In the genomic region with DNA sequence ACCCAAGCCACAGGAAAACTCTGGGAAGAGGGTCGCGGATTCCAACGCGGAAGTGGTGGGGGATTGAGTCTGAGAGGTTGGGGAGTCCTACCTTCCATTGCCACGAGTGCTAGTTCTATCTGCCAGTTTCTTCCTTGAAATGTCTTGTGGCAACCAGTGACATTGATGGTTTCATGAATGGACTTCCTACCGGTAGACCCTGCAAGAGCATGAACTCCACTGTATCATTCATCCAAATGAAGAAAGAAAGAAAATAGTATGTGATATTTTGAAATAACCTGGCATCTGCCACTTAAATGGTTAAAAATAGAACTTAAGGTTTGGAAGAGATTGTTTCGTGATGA, we compare ENCODE assay signal across 8 cellular contexts. TPM values are rescaled to one million over a fixed set of nuclear protein-coding genes. Genes with fewer than 3 reads are reported as not detected.
DNase-seq lines count a peak whose midpoint lies in the region; ATAC-seq and FAIRE-seq lines count a peak whose summit lies in the region.

No MANE protein-coding gene starts in this region.

- intact Hi-C loops in left cardiac atrium (cut with DNase I), result loop anchor here in 1 of 2 donors (10.0 kb wide), 1 partner anchor 178 kb away; no protein-coding TSS in a partner anchor

- no peak overlapping the region for H3K27ac Mint-ChIP-seq in T-helper 17 cell

- H3K4me2 ChIP-seq in BLaER1 treated with 17β-estradiol and CSF1 and Interleukin-3, amounts not matched to agents 10 nM and 100 nM, result peak overlapping the region; percentile 68 to 97 (median 95)

- H3K9me3 ChIP-seq in BLaER1 treated with 17β-estradiol and CSF1 and Interleukin-3, amounts not matched to agents 10 nM and 100 nM (replicated peaks in 1 of 11), result no peaks in the 10 kb centered on the region
- H3K9me3 ChIP-seq in T-helper 17 cell (ENCODE audit: control insufficient read depth, low read length, poor library complexity, severe bottlenecking), result no peaks in the 10 kb centered on the region
- H3K9me3 ChIP-seq in small intestine (ENCODE audit: control insufficient read depth, low read depth), result no peaks in the 10 kb centered on the region

- H4K20me1 ChIP-seq in BLaER1 treated with 17β-estradiol and CSF1 and Interleukin-3, amounts not matched to agents 10 nM and 100 nM, result peaks cover 0 to 4% (median 0%) of the 10 kb centered on the region in 11 experiments; a peak in 2 of 22 replicates

- H3K4me3 Mint-ChIP-seq in T-helper 17 cell, result no peak overlapping the region

- H3K4me3 ChIP-seq in BLaER1 treated with 17β-estradiol and CSF1 and Interleukin-3, amounts not matched to agents 10 nM and 100 nM, result peak overlapping the region; percentile 81 to 99 (median 94)
- peak overlapping the region; percentile 79 to 83 for H3K4me3 ChIP-seq in small intestine (ENCODE audit: low read depth in 1 of 2, low read length in 2 of 2)

- H3K27me3 ChIP-seq in BLaER1 treated with 17β-estradiol and CSF1 and Interleukin-3, amounts not matched to agents 10 nM and 100 nM, result no peaks in the 10 kb centered on the region
- no peaks in the 10 kb centered on the region for H3K27me3 ChIP-seq in small intestine (ENCODE audit: control insufficient read depth in 2 of 2, insufficient read depth in 2 of 2, low read length in 2 of 2)

- ATAC-seq in GM19351 (IDR thresholded peaks at IDR 0.05; ENCODE audit: unreplicated experiment) (peak; percentile 19), HG03354 (IDR thresholded peaks at IDR 0.05; ENCODE audit: poor library complexity, severe bottlenecking, unreplicated experiment) (peak; percentile 30), T-helper 17 cell (peak; percentile 11), left cardiac atrium (peak; percentile 4 to 6)

- peak overlapping the region; percentile 78 to 94 (median 83) for H3K27ac ChIP-seq in BLaER1 treated with 17β-estradiol and CSF1 and Interleukin-3, amounts not matched to agents 10 nM and 100 nM
- H3K27ac ChIP-seq in small intestine (ENCODE audit: low read depth in 1 of 2, low read length in 1 of 2), result no peak overlapping the region

- H3K9ac ChIP-seq in BLaER1 treated with 17β-estradiol and CSF1 and Interleukin-3, amounts not matched to agents 10 nM and 100 nM, result peak overlapping the region; percentile 83 to 94 (median 89)

- DNase-seq in T-helper 17 cell (no peak), left cardiac atrium (no peak), small intestine (peak; percentile 25), T1000 (lab: John Stamatoyannopoulos, UW) (no peak)
- no peak for DNase-seq in activated effector memory CD4-positive, alpha-beta T cell treated with Interleukin-2 at 50 U/mL for 16 hours

- H3K4me1 Mint-ChIP-seq in T-helper 17 cell, result peaks cover 17% of the 10 kb centered on the region

- H3K36me3 Mint-ChIP-seq in T-helper 17 cell (ENCODE audit: low read depth), result peaks cover 3% of the 10 kb centered on the region

- 2 to 5% (median 3%) methylated on average over 7 of the region's 7 CpGs for WGBS in small intestine, 3 donors

- FAIRE-seq in small intestine (lab: Jason Lieb, UNC), result no peak

- peaks cover 25 to 50% (median 32%) of the 10 kb centered on the region in 10 experiments for H3K4me1 ChIP-seq in BLaER1 treated with 17β-estradiol and CSF1 and Interleukin-3, amounts not matched to agents 10 nM and 100 nM
- peaks cover 0 to 2% of the 10 kb centered on the region in 2 donors for H3K4me1 ChIP-seq in small intestine (ENCODE audit: control insufficient read depth in 2 of 2, insufficient read depth in 1 of 2, low read depth in 1 of 2, low read length in 1 of 2)

- H3K36me3 ChIP-seq in BLaER1 treated with 17β-estradiol and CSF1 and Interleukin-3, amounts not matched to agents 10 nM and 100 nM, result no peaks in the 10 kb centered on the region
- no peaks in the 10 kb centered on the region for H3K36me3 ChIP-seq in small intestine (ENCODE audit: control insufficient read depth in 2 of 2, insufficient read depth in 2 of 2, low read length in 2 of 2)

- H3K27me3 Mint-ChIP-seq in T-helper 17 cell, result peaks cover 8% of the 10 kb centered on the region

RNA-seq across cellular contexts. Expression of gene SLC10A7, which starts 1.1 kb away (rescaled TPM):
- total RNA-seq in T-helper 17 cell (10 to 100 TPM; 19.8 to 22.3 TPM), left cardiac atrium (1 to 10 TPM; 6.8 TPM)
- polyA plus RNA-seq in small intestine, result 1 to 10 TPM in 2 of 3 donors, under 1 TPM in 1; 0.81 to 5.3 (median 2.2) TPM

Comparison
In these comparisons a context has a peak if more than half of its experiments do, and no peak if none do; other contexts are left out.
1. H3K27ac ChIP-seq: peak in BLaER1 treated with 17β-estradiol and CSF1 and Interleukin-3, amounts not matched to agents 10 nM and 100 nM (11 of 11); none in small intestine (0 of 2).
2. Peak in every context shown above with its lines, with median percentiles within 50 percentile points of each other: ATAC-seq.